ENCODE assay signal across 2 cellular contexts in the genomic region with DNA sequence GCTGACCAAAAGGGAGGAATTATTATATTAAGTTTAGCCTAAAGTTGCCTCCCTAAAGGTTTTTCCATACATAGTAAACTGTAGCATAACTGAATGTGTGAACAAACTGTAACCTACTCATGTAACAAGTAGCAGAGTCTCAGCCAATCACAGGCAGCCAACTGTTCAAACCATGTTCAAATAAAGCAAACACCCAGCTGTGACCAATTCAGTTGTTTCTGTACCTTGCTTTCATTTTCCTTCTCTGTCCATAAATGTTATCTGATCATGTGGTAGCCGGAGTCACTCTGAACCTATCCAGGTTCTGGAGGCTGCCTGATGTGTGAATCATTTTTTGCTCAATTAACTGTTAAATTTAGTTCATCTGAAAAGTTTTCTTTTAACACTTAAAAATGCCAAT.
TF ChIP-seq lines count a peak whose summit lies in the region.

No MANE protein-coding gene starts in this region.

TF ChIP-seq in IMR-90, 13 proteins besides CTCF, POLR2A, EP300 and RAD21:
- TF ChIP-seq RFX5 (IDR thresholded peaks at IDR 0.05; ENCODE audit: low read depth, low read length): no peak
- TF ChIP-seq, protein P1, sequence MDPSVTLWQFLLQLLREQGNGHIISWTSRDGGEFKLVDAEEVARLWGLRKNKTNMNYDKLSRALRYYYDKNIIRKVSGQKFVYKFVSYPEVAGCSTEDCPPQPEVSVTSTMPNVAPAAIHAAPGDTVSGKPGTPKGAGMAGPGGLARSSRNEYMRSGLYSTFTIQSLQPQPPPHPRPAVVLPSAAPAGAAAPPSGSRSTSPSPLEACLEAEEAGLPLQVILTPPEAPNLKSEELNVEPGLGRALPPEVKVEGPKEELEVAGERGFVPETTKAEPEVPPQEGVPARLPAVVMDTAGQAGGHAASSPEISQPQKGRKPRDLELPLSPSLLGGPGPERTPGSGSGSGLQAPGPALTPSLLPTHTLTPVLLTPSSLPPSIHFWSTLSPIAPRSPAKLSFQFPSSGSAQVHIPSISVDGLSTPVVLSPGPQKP (IDR thresholded peaks at IDR 0.05; ENCODE audit: borderline replicate concordance, low read depth, low read length): no peak
- TF ChIP-seq RCOR1 (IDR thresholded peaks at IDR 0.05; ENCODE audit: insufficient replicate concordance, low read length): no peak
- TF ChIP-seq NFE2L2 (IDR thresholded peaks at IDR 0.05; ENCODE audit: low read depth, low read length): no peak
- no peak for TF ChIP-seq BHLHE40 (IDR thresholded peaks at IDR 0.05; ENCODE audit: low read depth, low read length)
- TF ChIP-seq CHD1 (IDR thresholded peaks at IDR 0.05; ENCODE audit: low read depth, low read length): no peak
- no peak for TF ChIP-seq MAFK (IDR thresholded peaks at IDR 0.05; ENCODE audit: low read depth, low read length)
- TF ChIP-seq MXI1 (IDR thresholded peaks at IDR 0.05; ENCODE audit: borderline replicate concordance, low read depth, low read length): no peak
- no peak for TF ChIP-seq CEBPB (IDR thresholded peaks at IDR 0.05; ENCODE audit: low read depth, low read length)
- no peak for TF ChIP-seq SMC3 (IDR thresholded peaks at IDR 0.05; ENCODE audit: low read depth, low read length)
- no peak for TF ChIP-seq FOS (IDR thresholded peaks at IDR 0.05; ENCODE audit: low read depth, low read length)
- TF ChIP-seq MAZ (IDR thresholded peaks at IDR 0.05; ENCODE audit: borderline replicate concordance, low read depth, low read length): no peak
- TF ChIP-seq, protein P2, sequence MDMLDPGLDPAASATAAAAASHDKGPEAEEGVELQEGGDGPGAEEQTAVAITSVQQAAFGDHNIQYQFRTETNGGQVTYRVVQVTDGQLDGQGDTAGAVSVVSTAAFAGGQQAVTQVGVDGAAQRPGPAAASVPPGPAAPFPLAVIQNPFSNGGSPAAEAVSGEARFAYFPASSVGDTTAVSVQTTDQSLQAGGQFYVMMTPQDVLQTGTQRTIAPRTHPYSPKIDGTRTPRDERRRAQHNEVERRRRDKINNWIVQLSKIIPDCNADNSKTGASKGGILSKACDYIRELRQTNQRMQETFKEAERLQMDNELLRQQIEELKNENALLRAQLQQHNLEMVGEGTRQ (IDR thresholded peaks at IDR 0.05; ENCODE audit: low read depth, low read length): no peak

TF ChIP-seq in GM23338, 12 proteins besides CTCF, POLR2A, EP300 and RAD21:
- no peak for TF ChIP-seq STAT1 (IDR thresholded peaks at IDR 0.05; ENCODE audit: unreplicated experiment)
- TF ChIP-seq NANOG (IDR thresholded peaks at IDR 0.05; ENCODE audit: borderline replicate concordance): no peak
- no peak for TF ChIP-seq ZNF114 (CRISPR knock-in tag; IDR thresholded peaks at IDR 0.05)
- TF ChIP-seq, protein P3, sequence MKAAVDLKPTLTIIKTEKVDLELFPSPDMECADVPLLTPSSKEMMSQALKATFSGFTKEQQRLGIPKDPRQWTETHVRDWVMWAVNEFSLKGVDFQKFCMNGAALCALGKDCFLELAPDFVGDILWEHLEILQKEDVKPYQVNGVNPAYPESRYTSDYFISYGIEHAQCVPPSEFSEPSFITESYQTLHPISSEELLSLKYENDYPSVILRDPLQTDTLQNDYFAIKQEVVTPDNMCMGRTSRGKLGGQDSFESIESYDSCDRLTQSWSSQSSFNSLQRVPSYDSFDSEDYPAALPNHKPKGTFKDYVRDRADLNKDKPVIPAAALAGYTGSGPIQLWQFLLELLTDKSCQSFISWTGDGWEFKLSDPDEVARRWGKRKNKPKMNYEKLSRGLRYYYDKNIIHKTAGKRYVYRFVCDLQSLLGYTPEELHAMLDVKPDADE (IDR thresholded peaks at IDR 0.05): no peak
- no peak for TF ChIP-seq CREB1 (CRISPR knock-in tag; IDR thresholded peaks at IDR 0.05; ENCODE audit: low read depth)
- no peak for TF ChIP-seq ZNF331 (CRISPR knock-in tag; IDR thresholded peaks at IDR 0.05; ENCODE audit: low read depth)
- no peak for TF ChIP-seq EZH2 (IDR thresholded peaks at IDR 0.05; ENCODE audit: low read depth, unreplicated experiment)
- TF ChIP-seq, protein P4, sequence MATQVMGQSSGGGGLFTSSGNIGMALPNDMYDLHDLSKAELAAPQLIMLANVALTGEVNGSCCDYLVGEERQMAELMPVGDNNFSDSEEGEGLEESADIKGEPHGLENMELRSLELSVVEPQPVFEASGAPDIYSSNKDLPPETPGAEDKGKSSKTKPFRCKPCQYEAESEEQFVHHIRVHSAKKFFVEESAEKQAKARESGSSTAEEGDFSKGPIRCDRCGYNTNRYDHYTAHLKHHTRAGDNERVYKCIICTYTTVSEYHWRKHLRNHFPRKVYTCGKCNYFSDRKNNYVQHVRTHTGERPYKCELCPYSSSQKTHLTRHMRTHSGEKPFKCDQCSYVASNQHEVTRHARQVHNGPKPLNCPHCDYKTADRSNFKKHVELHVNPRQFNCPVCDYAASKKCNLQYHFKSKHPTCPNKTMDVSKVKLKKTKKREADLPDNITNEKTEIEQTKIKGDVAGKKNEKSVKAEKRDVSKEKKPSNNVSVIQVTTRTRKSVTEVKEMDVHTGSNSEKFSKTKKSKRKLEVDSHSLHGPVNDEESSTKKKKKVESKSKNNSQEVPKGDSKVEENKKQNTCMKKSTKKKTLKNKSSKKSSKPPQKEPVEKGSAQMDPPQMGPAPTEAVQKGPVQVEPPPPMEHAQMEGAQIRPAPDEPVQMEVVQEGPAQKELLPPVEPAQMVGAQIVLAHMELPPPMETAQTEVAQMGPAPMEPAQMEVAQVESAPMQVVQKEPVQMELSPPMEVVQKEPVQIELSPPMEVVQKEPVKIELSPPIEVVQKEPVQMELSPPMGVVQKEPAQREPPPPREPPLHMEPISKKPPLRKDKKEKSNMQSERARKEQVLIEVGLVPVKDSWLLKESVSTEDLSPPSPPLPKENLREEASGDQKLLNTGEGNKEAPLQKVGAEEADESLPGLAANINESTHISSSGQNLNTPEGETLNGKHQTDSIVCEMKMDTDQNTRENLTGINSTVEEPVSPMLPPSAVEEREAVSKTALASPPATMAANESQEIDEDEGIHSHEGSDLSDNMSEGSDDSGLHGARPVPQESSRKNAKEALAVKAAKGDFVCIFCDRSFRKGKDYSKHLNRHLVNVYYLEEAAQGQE (IDR thresholded peaks at IDR 0.05; ENCODE audit: unreplicated experiment): no peak
- TF ChIP-seq, protein P5, sequence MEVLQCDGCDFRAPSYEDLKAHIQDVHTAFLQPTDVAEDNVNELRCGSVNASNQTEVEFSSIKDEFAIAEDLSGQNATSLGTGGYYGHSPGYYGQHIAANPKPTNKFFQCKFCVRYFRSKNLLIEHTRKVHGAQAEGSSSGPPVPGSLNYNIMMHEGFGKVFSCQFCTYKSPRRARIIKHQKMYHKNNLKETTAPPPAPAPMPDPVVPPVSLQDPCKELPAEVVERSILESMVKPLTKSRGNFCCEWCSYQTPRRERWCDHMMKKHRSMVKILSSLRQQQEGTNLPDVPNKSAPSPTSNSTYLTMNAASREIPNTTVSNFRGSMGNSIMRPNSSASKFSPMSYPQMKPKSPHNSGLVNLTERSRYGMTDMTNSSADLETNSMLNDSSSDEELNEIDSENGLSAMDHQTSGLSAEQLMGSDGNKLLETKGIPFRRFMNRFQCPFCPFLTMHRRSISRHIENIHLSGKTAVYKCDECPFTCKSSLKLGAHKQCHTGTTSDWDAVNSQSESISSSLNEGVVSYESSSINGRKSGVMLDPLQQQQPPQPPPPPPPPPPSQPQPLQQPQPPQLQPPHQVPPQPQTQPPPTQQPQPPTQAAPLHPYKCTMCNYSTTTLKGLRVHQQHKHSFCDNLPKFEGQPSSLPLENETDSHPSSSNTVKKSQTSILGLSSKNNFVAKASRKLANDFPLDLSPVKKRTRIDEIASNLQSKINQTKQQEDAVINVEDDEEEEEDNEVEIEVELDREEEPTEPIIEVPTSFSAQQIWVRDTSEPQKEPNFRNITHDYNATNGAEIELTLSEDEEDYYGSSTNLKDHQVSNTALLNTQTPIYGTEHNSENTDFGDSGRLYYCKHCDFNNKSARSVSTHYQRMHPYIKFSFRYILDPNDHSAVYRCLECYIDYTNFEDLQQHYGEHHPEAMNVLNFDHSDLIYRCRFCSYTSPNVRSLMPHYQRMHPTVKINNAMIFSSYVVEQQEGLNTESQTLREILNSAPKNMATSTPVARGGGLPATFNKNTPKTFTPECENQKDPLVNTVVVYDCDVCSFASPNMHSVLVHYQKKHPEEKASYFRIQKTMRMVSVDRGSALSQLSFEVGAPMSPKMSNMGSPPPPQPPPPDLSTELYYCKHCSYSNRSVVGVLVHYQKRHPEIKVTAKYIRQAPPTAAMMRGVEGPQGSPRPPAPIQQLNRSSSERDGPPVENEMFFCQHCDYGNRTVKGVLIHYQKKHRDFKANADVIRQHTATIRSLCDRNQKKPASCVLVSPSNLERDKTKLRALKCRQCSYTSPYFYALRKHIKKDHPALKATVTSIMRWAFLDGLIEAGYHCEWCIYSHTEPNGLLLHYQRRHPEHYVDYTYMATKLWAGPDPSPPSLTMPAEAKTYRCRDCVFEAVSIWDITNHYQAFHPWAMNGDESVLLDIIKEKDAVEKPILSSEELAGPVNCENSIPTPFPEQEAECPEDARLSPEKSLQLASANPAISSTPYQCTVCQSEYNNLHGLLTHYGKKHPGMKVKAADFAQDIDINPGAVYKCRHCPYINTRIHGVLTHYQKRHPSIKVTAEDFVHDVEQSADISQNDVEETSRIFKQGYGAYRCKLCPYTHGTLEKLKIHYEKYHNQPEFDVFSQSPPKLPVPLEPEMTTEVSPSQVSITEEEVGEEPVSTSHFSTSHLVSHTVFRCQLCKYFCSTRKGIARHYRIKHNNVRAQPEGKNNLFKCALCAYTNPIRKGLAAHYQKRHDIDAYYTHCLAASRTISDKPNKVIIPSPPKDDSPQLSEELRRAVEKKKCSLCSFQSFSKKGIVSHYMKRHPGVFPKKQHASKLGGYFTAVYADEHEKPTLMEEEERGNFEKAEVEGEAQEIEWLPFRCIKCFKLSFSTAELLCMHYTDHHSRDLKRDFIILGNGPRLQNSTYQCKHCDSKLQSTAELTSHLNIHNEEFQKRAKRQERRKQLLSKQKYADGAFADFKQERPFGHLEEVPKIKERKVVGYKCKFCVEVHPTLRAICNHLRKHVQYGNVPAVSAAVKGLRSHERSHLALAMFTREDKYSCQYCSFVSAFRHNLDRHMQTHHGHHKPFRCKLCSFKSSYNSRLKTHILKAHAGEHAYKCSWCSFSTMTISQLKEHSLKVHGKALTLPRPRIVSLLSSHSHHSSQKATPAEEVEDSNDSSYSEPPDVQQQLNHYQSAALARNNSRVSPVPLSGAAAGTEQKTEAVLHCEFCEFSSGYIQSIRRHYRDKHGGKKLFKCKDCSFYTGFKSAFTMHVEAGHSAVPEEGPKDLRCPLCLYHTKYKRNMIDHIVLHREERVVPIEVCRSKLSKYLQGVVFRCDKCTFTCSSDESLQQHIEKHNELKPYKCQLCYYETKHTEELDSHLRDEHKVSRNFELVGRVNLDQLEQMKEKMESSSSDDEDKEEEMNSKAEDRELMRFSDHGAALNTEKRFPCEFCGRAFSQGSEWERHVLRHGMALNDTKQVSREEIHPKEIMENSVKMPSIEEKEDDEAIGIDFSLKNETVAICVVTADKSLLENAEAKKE (CRISPR knock-in tag; IDR thresholded peaks at IDR 0.05): no peak
- no peak for TF ChIP-seq POLR2AphosphoS5 (IDR thresholded peaks at IDR 0.05; ENCODE audit: low read depth)
- TF ChIP-seq EZH2phosphoT487 (IDR thresholded peaks at IDR 0.05; ENCODE audit: unreplicated experiment): no peak
